Comparison of ENCODE assay signal across 2 cellular contexts in the genomic region with DNA sequence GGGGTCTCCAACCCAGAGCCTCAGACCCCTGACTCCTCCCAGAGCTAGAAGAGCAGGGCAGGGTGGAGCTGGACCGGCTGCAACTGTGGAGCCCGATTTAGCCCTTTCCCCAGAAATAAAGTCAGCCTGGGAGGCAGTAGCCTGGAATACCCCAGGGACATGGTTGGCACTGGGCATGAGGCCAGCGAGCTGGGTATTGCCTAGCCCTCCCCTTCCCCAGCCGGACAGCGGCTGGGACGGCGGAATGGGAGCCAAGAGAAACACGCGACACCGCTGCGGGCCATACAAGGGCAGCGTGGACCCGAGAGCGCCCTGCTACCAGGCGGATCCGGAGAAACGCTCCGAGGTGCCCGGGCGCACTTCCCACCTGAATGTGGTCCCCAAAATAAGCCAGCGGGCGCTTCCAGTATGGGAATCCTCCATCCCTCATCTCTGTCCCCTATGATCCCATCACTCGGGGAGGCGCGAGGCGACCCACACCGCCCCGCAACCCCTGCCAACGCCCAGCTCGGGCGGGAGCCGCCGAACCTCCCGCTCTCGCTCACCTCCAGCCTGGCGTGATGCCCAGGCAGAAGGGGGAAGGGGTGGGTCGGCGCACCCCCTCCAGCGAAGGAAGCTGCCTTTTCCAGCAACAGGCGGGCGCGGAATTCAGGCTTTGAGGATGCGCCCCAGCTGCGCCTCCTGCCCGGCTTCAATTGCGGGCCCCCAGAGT.
TF ChIP-seq lines count a peak whose summit lies in the region.

No MANE protein-coding gene starts in this region.

TF ChIP-seq in SK-N-SH, 30 proteins besides CTCF, POLR2A, EP300 and RAD21:
- peak; percentile 75 for TF ChIP-seq MXI1 (IDR thresholded peaks at IDR 0.05; ENCODE audit: low read depth, low read length)
- TF ChIP-seq CHD2 (IDR thresholded peaks at IDR 0.05; ENCODE audit: low read length, partially characterized antibody) = no peak
- TF ChIP-seq, protein P1, sequence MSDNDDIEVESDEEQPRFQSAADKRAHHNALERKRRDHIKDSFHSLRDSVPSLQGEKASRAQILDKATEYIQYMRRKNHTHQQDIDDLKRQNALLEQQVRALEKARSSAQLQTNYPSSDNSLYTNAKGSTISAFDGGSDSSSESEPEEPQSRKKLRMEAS (IDR thresholded peaks at IDR 0.05; ENCODE audit: low read depth) = 0 out of 2 replicates have a peak, but pooled peaks have one; percentile 3
- TF ChIP-seq PBX3 (IDR thresholded peaks at IDR 0.05) = no peak
- peak; percentile 11 for TF ChIP-seq NFIC (IDR thresholded peaks at IDR 0.05; ENCODE audit: borderline replicate concordance)

TF ChIP-seq in neural cell, 6 proteins besides CTCF, POLR2A, EP300 and RAD21:
- no peak for TF ChIP-seq POLR2AphosphoS5 (IDR thresholded peaks at IDR 0.05)
- no peak for TF ChIP-seq TAF1 (IDR thresholded peaks at IDR 0.05; ENCODE audit: low read depth)
- TF ChIP-seq EZH2 (IDR thresholded peaks at IDR 0.05; ENCODE audit: borderline replicate concordance, insufficient read depth, low read length, poor library complexity, severe bottlenecking) = peak; percentile 29
- TF ChIP-seq REST (IDR thresholded peaks at IDR 0.05; ENCODE audit: borderline replicate concordance) = no peak
- no peak for TF ChIP-seq SMC3 (conservative IDR thresholded peaks at IDR 0.05; ENCODE audit: poor library complexity)
